8 cellular contexts compared by ENCODE assay signal in the genomic region with DNA sequence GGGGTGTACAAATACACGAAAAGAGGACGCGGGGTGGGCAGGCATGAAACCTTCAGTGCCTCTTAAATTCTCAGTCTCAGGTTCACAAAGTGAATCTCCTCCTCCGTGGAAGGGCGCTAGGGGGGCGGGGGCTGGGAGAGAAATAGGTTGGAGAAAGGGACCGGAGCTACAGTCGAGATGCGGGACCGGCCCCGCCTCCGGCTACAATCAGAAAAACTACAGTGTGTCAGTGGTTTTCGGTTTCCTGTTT. TPM values are rescaled to one million over a fixed set of nuclear protein-coding genes. Genes with fewer than 3 reads are reported as not detected.
DNase-seq lines count a peak whose midpoint lies in the region; ATAC-seq, FAIRE-seq and TF ChIP-seq lines count a peak whose summit lies in the region.

No MANE protein-coding gene starts in this region.

- H3K27me3 Mint-ChIP-seq in activated naive CD8-positive, alpha-beta T cell treated with anti-CD3 and anti-CD28 coated beads, Interleukin-2, amount 50 U/mL, for 24 hours = peaks cover 31% of the 10 kb centered on the region

- no peaks in the 10 kb centered on the region for H3K9me3 Mint-ChIP-seq in activated naive CD8-positive, alpha-beta T cell treated with anti-CD3 and anti-CD28 coated beads, Interleukin-2, amount 50 U/mL, for 24 hours

- H3K36me3 Mint-ChIP-seq in activated naive CD8-positive, alpha-beta T cell treated with anti-CD3 and anti-CD28 coated beads, Interleukin-2, amount 50 U/mL, for 24 hours (ENCODE audit: low read depth) = no peaks in the 10 kb centered on the region

- H3K9me3 ChIP-seq in HUES6 (ENCODE audit: control insufficient read depth, insufficient read depth, low read depth, low read length) (no peaks in the 10 kb centered on the region), keratinocyte (ENCODE audit: control insufficient read depth, low read depth, low read length) (no peaks in the 10 kb centered on the region)

- H3K9ac ChIP-seq in HUES6 (ENCODE audit: low read length) = peak overlapping the region; percentile 91
- H3K9ac ChIP-seq in keratinocyte (ENCODE audit: control insufficient read depth, extremely low read depth, insufficient read depth, low read length) = peak overlapping the region; percentile 78

- H3K79me2 ChIP-seq in keratinocyte (ENCODE audit: control insufficient read depth, insufficient read depth, low read length) = no peaks in the 10 kb centered on the region

- H4K20me1 ChIP-seq in keratinocyte (ENCODE audit: control insufficient read depth, extremely low read depth, insufficient read depth, low read length) = no peaks in the 10 kb centered on the region

- no peak for DNase-seq in AG10803 (ENCODE audit: low read depth)
- DNase-seq in activated naive CD8-positive, alpha-beta T cell treated with anti-CD3 and anti-CD28 coated beads, Interleukin-2, amount 50 U/mL, for 24 hours = no peak
- no peak for DNase-seq in keratinocyte (ENCODE audit: low read depth, low spot score)
- DNase-seq in stimulated activated CD4-positive, alpha-beta T cell treated with anti-CD3 and anti-CD28 coated beads, Interleukin-4, amount 100 ng/mL, for 24 hours = peak; percentile 66
- no peak for DNase-seq in dermis blood vessel endothelial cell

- no peak for FAIRE-seq in keratinocyte (lab: Jason Lieb, UNC)

- H3K4me3 Mint-ChIP-seq in activated naive CD8-positive, alpha-beta T cell treated with anti-CD3 and anti-CD28 coated beads, Interleukin-2, amount 50 U/mL, for 24 hours = peak overlapping the region; percentile 92

- no peaks in the 10 kb centered on the region for H3K9me1 ChIP-seq in keratinocyte (ENCODE audit: control insufficient read depth, extremely low read depth, insufficient read depth, low read length)

- no peaks in the 10 kb centered on the region for H3K36me3 ChIP-seq in HUES6 (ENCODE audit: control insufficient read depth, insufficient read depth, low read length)
- H3K36me3 ChIP-seq in keratinocyte (ENCODE audit: control insufficient read depth in 2 of 2, extremely low read depth in 1 of 2, insufficient read depth in 2 of 2, low read length in 2 of 2) = no peaks in the 10 kb centered on the region

- peak overlapping the region; percentile 99 for H3K4me2 ChIP-seq in keratinocyte (ENCODE audit: control insufficient read depth, extremely low read depth, insufficient read depth, low read depth, low read length)

- peaks cover 18% of the 10 kb centered on the region for H3K4me1 ChIP-seq in HUES6 (ENCODE audit: control insufficient read depth, insufficient read depth, low read length)
- H3K4me1 ChIP-seq in keratinocyte (ENCODE audit: control insufficient read depth, extremely low read depth, insufficient read depth, low read length) = peaks cover 8% of the 10 kb centered on the region

- H3K4me1 Mint-ChIP-seq in activated naive CD8-positive, alpha-beta T cell treated with anti-CD3 and anti-CD28 coated beads, Interleukin-2, amount 50 U/mL, for 24 hours = peaks cover 31% of the 10 kb centered on the region

- no peak for ATAC-seq in activated naive CD8-positive, alpha-beta T cell treated with anti-CD3 and anti-CD28 coated beads, Interleukin-2, amount 50 U/mL, for 24 hours
- no peak for ATAC-seq in GM21526 (IDR thresholded peaks at IDR 0.05; ENCODE audit: low FRiP score, unreplicated experiment)
- ATAC-seq in GM21529 (IDR thresholded peaks at IDR 0.05; ENCODE audit: unreplicated experiment) = no peak

- H3K27me3 ChIP-seq in HUES6 (ENCODE audit: control insufficient read depth, insufficient read depth, low read length) = peaks cover 6% of the 10 kb centered on the region; the same call in 1 of the 2 replicates
- H3K27me3 ChIP-seq in keratinocyte (ENCODE audit: control insufficient read depth, extremely low read depth, insufficient read depth, low read length) = peaks cover 5% of the 10 kb centered on the region

- TF ChIP-seq CTCF in AG10803 (conservative IDR thresholded peaks at IDR 0.05; ENCODE audit: low read length) = no peak
- no peak for TF ChIP-seq CTCF in keratinocyte (optimal IDR thresholded peaks at IDR 0.05 in 1 of 3, IDR thresholded peaks at IDR 0.05 in 1 of 3, conservative IDR thresholded peaks at IDR 0.05 in 1 of 3; ENCODE audit: extremely low read depth in 1 of 3, insufficient read depth in 2 of 3, low read length in 3 of 3)

- H3K27ac ChIP-seq in HUES6 (ENCODE audit: low read depth, low read length) = peak overlapping the region; percentile 98
- peak overlapping the region; percentile 49 for H3K27ac ChIP-seq in keratinocyte (ENCODE audit: control insufficient read depth, insufficient read depth, low read length)

- dilution Hi-C loops in keratinocyte (cut with MboI; ENCODE audit: extremely low pct_ligation_motif_present, low sequenced_read_pairs) = no loop called here

- H2AFZ ChIP-seq in keratinocyte (ENCODE audit: control insufficient read depth, low read length) = peak overlapping the region; percentile 96

- peak overlapping the region; percentile 73 for H3K27ac Mint-ChIP-seq in activated naive CD8-positive, alpha-beta T cell treated with anti-CD3 and anti-CD28 coated beads, Interleukin-2, amount 50 U/mL, for 24 hours

- peak overlapping the region; percentile 88 for H3K4me3 ChIP-seq in AG10803 (ENCODE audit: low read length)
- peak overlapping the region; percentile 77 for H3K4me3 ChIP-seq in HUES6 (ENCODE audit: low read depth, low read length)
- H3K4me3 ChIP-seq in keratinocyte (ENCODE audit: control insufficient read depth in 2 of 3, extremely low read depth in 1 of 3, insufficient read depth in 2 of 3, low read depth in 1 of 3, low read length in 3 of 3) = peak overlapping the region; percentile 81 to 96 (median 93)

RNA-seq across cellular contexts. Expression of a gene that starts 3.4 kb away (rescaled TPM):
- polyA plus RNA-seq in keratinocyte = 0.27 to 0.68 TPM (median 0.34 TPM) in 3 replicates
- polyA plus RNA-seq in keratinocyte (2011; ENCODE audit: low read depth) = 1.6 TPM
- polyA plus RNA-seq in keratinocyte (2011; cell fraction: cytosol; rRNA removed) = 0.30 and 0.39 TPM in 2 replicates
- polyA plus RNA-seq in keratinocyte (2011; cell fraction: nucleus; rRNA removed) = 0.67 and 0.71 TPM in 2 replicates
- 0.26 and 1.4 TPM in 2 replicates for polyA plus RNA-seq in keratinocyte (2012; ENCODE audit: low replicate concordance)
- 0.30 to 3.6 TPM (median 0.49 TPM) in 3 replicates for polyA minus RNA-seq in keratinocyte
- polyA minus RNA-seq in keratinocyte (2011; cell fraction: cytosol; rRNA and poly(A)+ RNA removed) = not detected
- polyA minus RNA-seq in keratinocyte (2011; cell fraction: nucleus; rRNA and poly(A)+ RNA removed) = 1.1 and 1.6 TPM in 2 replicates
- 5.6 and 7.7 TPM in 2 replicates for total RNA-seq in dermis blood vessel endothelial cell
